8 cellular contexts compared by ENCODE assay signal in the genomic region with DNA sequence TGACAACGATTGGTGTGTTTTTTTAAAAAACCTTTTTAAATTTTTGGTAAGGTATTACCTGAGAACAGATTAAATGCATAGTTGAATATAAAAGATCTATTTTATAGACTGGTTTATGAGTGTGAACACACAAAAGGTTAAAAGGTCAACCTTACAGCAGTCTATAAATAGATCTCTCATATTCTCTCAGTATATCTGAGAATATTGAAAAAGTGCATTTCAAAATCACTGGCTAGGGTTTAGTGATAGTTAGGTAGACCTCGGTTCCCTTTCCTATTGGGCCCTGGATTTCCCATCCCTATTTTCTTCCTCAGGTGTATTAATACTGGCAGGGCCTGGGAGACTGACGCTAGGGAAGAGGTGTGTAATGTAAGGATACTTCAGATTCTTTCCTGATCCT. TPM values are rescaled to one million over a fixed set of nuclear protein-coding genes. Genes with fewer than 3 reads are reported as not detected.
A peak's percentile ranks its signal among the peaks of the same experiment; 100 is the strongest.
DNase-seq lines count a peak whose midpoint lies in the region; ATAC-seq, FAIRE-seq and TF ChIP-seq lines count a peak whose summit lies in the region.

No MANE protein-coding gene starts in this region.

- H2AFZ ChIP-seq in GM12878 (ENCODE audit: control insufficient read depth, low read depth, low read length): peak overlapping the region; percentile 89

- no peak for TF ChIP-seq RAD21 in GM12878 (IDR thresholded peaks at IDR 0.05; ENCODE audit: insufficient read depth, low read depth, low read length)

- H3K79me1 ChIP-seq in mesendoderm (ENCODE audit: low read length): peaks cover 1% of the 10 kb centered on the region

- FAIRE-seq in GM12878 (lab: Jason Lieb, UNC): no peak

- in situ Hi-C loops in HAP-1 (cut with MboI; ENCODE audit: low sequenced_read_pairs): no loop called here
- in situ Hi-C loops in GM12878 (cut with MboI): no loop called here

- TF ChIP-seq CTCF in 22Rv1 (IDR thresholded peaks at IDR 0.05) (no peak), GM12878 (IDR thresholded peaks at IDR 0.05 in 2 of 3, conservative IDR thresholded peaks at IDR 0.05 in 1 of 3; ENCODE audit: control insufficient read depth in 2 of 3, extremely low read depth in 1 of 3, insufficient read depth in 1 of 3, low read depth in 3 of 3, low read length in 3 of 3) (no peak)

- H3K79me2 ChIP-seq in GM12878 (ENCODE audit: control insufficient read depth, insufficient read depth, low read length): peaks cover 32% of the 10 kb centered on the region
- H3K79me2 ChIP-seq in mesendoderm (ENCODE audit: control insufficient read depth, insufficient read depth, low read length): peaks cover 10% of the 10 kb centered on the region

- TF ChIP-seq POLR2A in GM12878 (IDR thresholded peaks at IDR 0.05; ENCODE audit: low read depth, low read length): no peak

- H3K18ac ChIP-seq in mesendoderm (ENCODE audit: low read length): no peak overlapping the region

- no peak for DNase-seq in HAP-1 (ENCODE audit: low spot score in 2 of 2)
- DNase-seq in GM12878 (ENCODE audit: low read depth, low spot score): no peak
- no peak for DNase-seq in mesendoderm
- no peak for DNase-seq in activated CD4-positive, CD25-positive, alpha-beta regulatory T cell (lab: John Stamatoyannopoulos, UW)

- H3K4me2 ChIP-seq in GM12878 (ENCODE audit: control insufficient read depth, insufficient read depth) (peak overlapping the region; percentile 90), mesendoderm (ENCODE audit: low read length) (no peak overlapping the region)

- POLR2A ChIA-PET in GM12878 (lab: Charles Lee): interaction anchor here (0.6 to 0.8 kb wide), 2 partner anchors 55 to 80 kb away, joined by 3 read pairs; no protein-coding TSS in a partner anchor

- no peak overlapping the region for H2BK15ac ChIP-seq in mesendoderm (replicated peaks; ENCODE audit: low read depth)

- intact Hi-C loops in GM12878 (cut with micrococcal nuclease; ENCODE audit: unreplicated experiment): no loop called here

- RAD21 ChIA-PET in GM12878 (lab: Charles Lee; ENCODE audit: unreplicated experiment): interaction anchor here (0.7 to 1.0 kb wide), 3 partner anchors 35 to 228 kb away, joined by 3 to 4 read pairs (median 3); a partner anchor contains a TSS

- no peak for ATAC-seq in GM12878
- ATAC-seq in GM19023 (IDR thresholded peaks at IDR 0.05; ENCODE audit: unreplicated experiment): no peak
- no peak for ATAC-seq in HG02678 (IDR thresholded peaks at IDR 0.05; ENCODE audit: unreplicated experiment)
- no peak for ATAC-seq in HG02763 (IDR thresholded peaks at IDR 0.05; ENCODE audit: unreplicated experiment)

- SMC1A ChIA-PET in GM12878 (lab: Charles Lee; ENCODE audit: uncharacterized antibody, unreplicated experiment): interaction anchor here (1.2 kb wide), 3 partner anchors 11 to 185 kb away, joined by 3 to 4 read pairs (median 3); no protein-coding TSS in a partner anchor

- no peak overlapping the region for H4K8ac ChIP-seq in mesendoderm (ENCODE audit: low read depth, low read length)

- no peak overlapping the region for H2BK5ac ChIP-seq in mesendoderm (ENCODE audit: low read length)

- peak overlapping the region; percentile 63 for H3K4me3 ChIP-seq in HAP-1
- H3K4me3 ChIP-seq in GM12878: peak overlapping the region; percentile 66
- H3K4me3 ChIP-seq in mesendoderm (ENCODE audit: low read length): no peak overlapping the region

- H3K4me1 ChIP-seq in HAP-1: peaks cover 25% of the 10 kb centered on the region
- H3K4me1 ChIP-seq in GM12878 (ENCODE audit: control insufficient read depth, insufficient read depth, low read length): peaks cover 8% of the 10 kb centered on the region
- peaks cover 1% of the 10 kb centered on the region for H3K4me1 ChIP-seq in mesendoderm (ENCODE audit: control insufficient read depth, low read depth, low read length)

- BruUV-seq in GM12878 (replicated peaks; lab: Mats Ljungman, UMichigan): no TSS peak

- no peak overlapping the region for H3K23ac ChIP-seq in mesendoderm (ENCODE audit: low read length)

- H3K36me3 ChIP-seq in HAP-1 (replicated peaks) (no peaks in the 10 kb centered on the region; the same call in none of the 2 replicates), GM12878 (ENCODE audit: control insufficient read depth in 2 of 2, insufficient read depth in 2 of 2, low read length in 1 of 2) (no peaks in the 10 kb centered on the region; a peak in 1 of 4 replicates), mesendoderm (ENCODE audit: control insufficient read depth, insufficient read depth, low read length) (no peaks in the 10 kb centered on the region)

- no peak overlapping the region for H2AK5ac ChIP-seq in mesendoderm (ENCODE audit: low read length)

- H4K5ac ChIP-seq in mesendoderm (ENCODE audit: low read length): no peak overlapping the region

- 48% methylated on average over 3 of the region's 3 CpGs for WGBS in GM12878 (ENCODE audit: insufficient coverage, insufficient replicate concordance, low lambda C conversion rate, missing lambda C conversion rate)
- no CpG with 5 or more reads among the region's 3 CpGs for WGBS in mesendoderm (ENCODE audit: extremely low coverage, insufficient coverage, low lambda C conversion rate)

- TF ChIP-seq EP300 in GM12878 (IDR thresholded peaks at IDR 0.05; ENCODE audit: borderline replicate concordance in 1 of 2, control insufficient read depth in 1 of 2, low read depth in 2 of 2, low read length in 2 of 2): no peak

- no peak overlapping the region for H2BK120ac ChIP-seq in mesendoderm (ENCODE audit: low read depth, low read length)

- CTCF ChIA-PET in GM12878 (lab: Yijun Ruan, JAX): interaction anchor here (0.9 to 1.2 kb wide), 2 partner anchors 134 to 185 kb away, joined by 3 to 9 read pairs; a partner anchor contains a TSS

- peak overlapping the region; percentile 76 for H3K27ac ChIP-seq in 22Rv1
- peak overlapping the region; percentile 71 for H3K27ac ChIP-seq in GM12878 (ENCODE audit: control insufficient read depth, insufficient read depth)
- no peak overlapping the region for H3K27ac ChIP-seq in mesendoderm (ENCODE audit: low read depth, low read length)

- H3K27me3 ChIP-seq in HAP-1 (ENCODE audit: low read depth) (no peaks in the 10 kb centered on the region), GM12878 (replicated peaks in 1 of 2; ENCODE audit: control insufficient read depth in 2 of 2, insufficient read depth in 2 of 2, low read length in 1 of 2) (no peaks in the 10 kb centered on the region), mesendoderm (ENCODE audit: insufficient read depth, low read length, poor library complexity) (no peaks in the 10 kb centered on the region)

- H3K4ac ChIP-seq in mesendoderm (ENCODE audit: low read depth, low read length): no peak overlapping the region

- H3K9me3 ChIP-seq in HAP-1 (no peaks in the 10 kb centered on the region), GM12878 (replicated peaks; ENCODE audit: control insufficient read depth, insufficient read depth, low read length) (no peaks in the 10 kb centered on the region)

- peak overlapping the region; percentile 58; the same call in 1 of the 2 replicates for H3K9ac ChIP-seq in GM12878 (ENCODE audit: control insufficient read depth, insufficient read depth, low read length)
- H3K9ac ChIP-seq in mesendoderm (ENCODE audit: low read length): no peak overlapping the region

- H3K56ac ChIP-seq in mesendoderm (ENCODE audit: low read length): peak overlapping the region; percentile 73

- H4K20me1 ChIP-seq in GM12878 (ENCODE audit: control insufficient read depth, insufficient read depth): no peaks in the 10 kb centered on the region

TF ChIP-seq in GM12878, 131 proteins besides CTCF, POLR2A, EP300 and RAD21 (continues in another document):
- peak; percentile 69 for TF ChIP-seq NR2F1 (conservative IDR thresholded peaks at IDR 0.05)
- no peak for TF ChIP-seq CHD2 (IDR thresholded peaks at IDR 0.05; ENCODE audit: borderline replicate concordance, low read depth, low read length)

RNA-seq across cellular contexts. Expression of a gene that starts 0.7 kb away (rescaled TPM):
- total RNA-seq in GM12878 (2013; cell fraction: nucleolus; rRNA removed): 181 and 183 TPM in 2 replicates
- 32.4 and 35.6 TPM in 2 replicates for total RNA-seq in GM12878 (2014; rRNA removed)
- 44.4 and 49.2 TPM in 2 replicates for total RNA-seq in GM12878 (2014; rRNA removed; fragmentation: Illumina TruSeq; extraction: Trizol)
- total RNA-seq in GM12878 (2021): 37.5 and 38.0 TPM in 2 replicates
- 8.2 TPM for polyA plus RNA-seq in GM12878 (2011; ENCODE audit: low read depth)
- polyA plus RNA-seq in GM12878 (2011; rRNA removed): 37.4 and 60.6 TPM in 2 replicates
- 13.2 and 14.5 TPM in 2 replicates for polyA plus RNA-seq in GM12878 (2011; cell fraction: cytosol; rRNA removed)
- 33.5 and 39.4 TPM in 2 replicates for polyA plus RNA-seq in GM12878 (2011; cell fraction: nucleus; rRNA removed)
- 18.5 and 19.1 TPM in 2 replicates for polyA plus RNA-seq in GM12878 (2012)
- 22.1 and 25.9 TPM in 2 replicates for polyA plus RNA-seq in GM12878 (2014; fragmentation: Illumina TruSeq; extraction: Trizol)
- 10 to 100 TPM in 1 of 2 experiments, 1 to 10 TPM in 1; 6.5 to 11.6 TPM for polyA plus RNA-seq in GM12878 (2014; fragmentation: Nextera tagmentation; extraction: Ambion mirVana)
- polyA plus RNA-seq in GM12878 (2014; rRNA removed): 20.3 and 21.4 TPM in 2 replicates
- polyA plus RNA-seq in GM12878 (2016; fragmentation: Nextera tagmentation; extraction: Ambion mirVana): 10 to 100 TPM; 22.7 to 24.8 TPM
- 57.5 and 71.5 TPM in 2 replicates for polyA minus RNA-seq in GM12878 (2011; rRNA and poly(A)+ RNA removed)
- polyA minus RNA-seq in GM12878 (2011; cell fraction: cytosol; rRNA and poly(A)+ RNA removed): 19.4 and 36.4 TPM in 2 replicates
- 70.4 and 87.1 TPM in 2 replicates for polyA minus RNA-seq in GM12878 (2011; cell fraction: nucleus; rRNA and poly(A)+ RNA removed)
- polyA plus RNA-seq in mesendoderm (2013, experiment 1 of 2): 13.5 TPM
- polyA plus RNA-seq in mesendoderm (2013, experiment 2 of 2): 13.1 TPM

RNA-seq across cellular contexts. Expression of a gene that starts 42.8 kb away (rescaled TPM):
- total RNA-seq in GM12878 (2013; cell fraction: nucleolus; rRNA removed): 39.9 and 41.2 TPM in 2 replicates
- total RNA-seq in GM12878 (2014; rRNA removed) (13.3 and 18.9 TPM in 2 replicates), GM12878 (2014; rRNA removed; fragmentation: Illumina TruSeq; extraction: Trizol) (26.3 and 27.4 TPM in 2 replicates), GM12878 (2021) (17.4 and 20.2 TPM in 2 replicates)
- 3.2 TPM for polyA plus RNA-seq in GM12878 (2011; ENCODE audit: low read depth)
- polyA plus RNA-seq in GM12878 (2011; rRNA removed) (13.1 and 28.1 TPM in 2 replicates), GM12878 (2014; fragmentation: Illumina TruSeq; extraction: Trizol) (19.0 and 23.3 TPM in 2 replicates), GM12878 (2014; fragmentation: Nextera tagmentation; extraction: Ambion mirVana) (10 to 100 TPM; 22.3 to 29.0 TPM), GM12878 (2014; rRNA removed) (10.8 and 14.2 TPM in 2 replicates), GM12878 (2016; fragmentation: Nextera tagmentation; extraction: Ambion mirVana) (10 to 100 TPM; 28.8 to 33.1 TPM)
- polyA plus RNA-seq in GM12878 (2011; cell fraction: cytosol; rRNA removed): 3.0 and 3.2 TPM in 2 replicates
- 4.7 and 5.9 TPM in 2 replicates for polyA plus RNA-seq in GM12878 (2011; cell fraction: nucleus; rRNA removed)
- polyA plus RNA-seq in GM12878 (2012): 7.5 and 10.8 TPM in 2 replicates
- polyA minus RNA-seq in GM12878 (2011; rRNA and poly(A)+ RNA removed): 4.2 and 5.3 TPM in 2 replicates
- polyA minus RNA-seq in GM12878 (2011; cell fraction: cytosol; rRNA and poly(A)+ RNA removed): 3.2 and 5.2 TPM in 2 replicates
- polyA minus RNA-seq in GM12878 (2011; cell fraction: nucleus; rRNA and poly(A)+ RNA removed): 4.5 and 6.3 TPM in 2 replicates
- polyA plus RNA-seq in mesendoderm (2013, experiment 1 of 2): 12.4 TPM
- polyA plus RNA-seq in mesendoderm (2013, experiment 2 of 2): 12.6 TPM
